10 cellular contexts compared by ENCODE assay signal in genomic region chr12:26830358-26830757, GRCh38. TPM values are rescaled to one million over a fixed set of nuclear protein-coding genes. Genes with fewer than 3 reads are reported as not detected.
DNase-seq lines count a peak whose midpoint lies in the region; ATAC-seq and TF ChIP-seq lines count a peak whose summit lies in the region.
"Had no signal": no experiment of that assay in that cellular context is flagged by ENCODE, and none has a peak within 500 bp of the region (broad histone marks: within the 10 kb centered on the region; RNA-seq: fewer than 3 reads in every experiment).

No MANE protein-coding gene starts in this region.

- H3K27ac Mint-ChIP-seq in CD4-positive, alpha-beta T cell, result peak overlapping the region; percentile 96
- H3K27ac Mint-ChIP-seq in IgD-negative memory B cell, result peak overlapping the region in 2 of 3 donors; percentile 84 to 93
- H3K27ac Mint-ChIP-seq in activated naive CD8-positive, alpha-beta T cell treated with anti-CD3 and anti-CD28 coated beads, Interleukin-2, amount 50 U/mL, for 24 hours, result no peak overlapping the region
- H3K27ac Mint-ChIP-seq in mesothelial cell of epicardium, result no peak overlapping the region
- H3K27ac Mint-ChIP-seq: nephron progenitor cell had no signal

- intact Hi-C loops in CD4-positive, alpha-beta T cell (cut with DNase I, micrococcal nuclease), result loop anchor here in 1 of 2 experiments (5.0 to 10.0 kb wide), 3 partner anchors 417 to 716 kb away; partner anchors contain the start of gene PPFIBP1

- H3K27me3 Mint-ChIP-seq in CD4-positive, alpha-beta T cell, result no peaks in the 10 kb centered on the region
- no peaks in the 10 kb centered on the region for H3K27me3 Mint-ChIP-seq in IgD-negative memory B cell
- no peaks in the 10 kb centered on the region for H3K27me3 Mint-ChIP-seq in activated naive CD8-positive, alpha-beta T cell treated with anti-CD3 and anti-CD28 coated beads, Interleukin-2, amount 50 U/mL, for 24 hours
- no peaks in the 10 kb centered on the region for H3K27me3 Mint-ChIP-seq in mesothelial cell of epicardium (ENCODE audit: low read depth)

- POLR2A ChIA-PET in CD4-positive, alpha-beta T cell (lab: Charles Lee), result interaction anchor here (1.1 to 4.7 kb wide), 3 partner anchors 55 to 191 kb away, joined by 3 to 52 read pairs (median 39); partner anchors contain the start of genes MED21 and TM7SF3

- TF ChIP-seq CTCF in CD4-positive, alpha-beta T cell (IDR thresholded peaks at IDR 0.05), result no peak
- TF ChIP-seq CTCF in mesothelial cell of epicardium (IDR thresholded peaks at IDR 0.05; ENCODE audit: unreplicated experiment), result no peak

- H3K27ac ChIP-seq in CD4-positive, alpha-beta T cell (ENCODE audit: low read depth, low read length), result no peak overlapping the region
- H3K27ac ChIP-seq in substantia nigra (ENCODE audit: low read depth, low read length, poor library complexity, severe bottlenecking), result no peak overlapping the region

- H3K9me3 Mint-ChIP-seq in CD4-positive, alpha-beta T cell, result no peaks in the 10 kb centered on the region
- H3K9me3 Mint-ChIP-seq in IgD-negative memory B cell, result no peaks in the 10 kb centered on the region
- H3K9me3 Mint-ChIP-seq in activated naive CD8-positive, alpha-beta T cell treated with anti-CD3 and anti-CD28 coated beads, Interleukin-2, amount 50 U/mL, for 24 hours, result no peaks in the 10 kb centered on the region
- no peaks in the 10 kb centered on the region for H3K9me3 Mint-ChIP-seq in mesothelial cell of epicardium
- H3K9me3 Mint-ChIP-seq: nephron progenitor cell had no signal

- peaks cover 71% of the 10 kb centered on the region for H3K4me1 Mint-ChIP-seq in CD4-positive, alpha-beta T cell (ENCODE audit: low read depth)
- peaks cover 47 to 64% (median 55%) of the 10 kb centered on the region in 3 donors for H3K4me1 Mint-ChIP-seq in IgD-negative memory B cell
- peaks cover 64% of the 10 kb centered on the region for H3K4me1 Mint-ChIP-seq in activated naive CD8-positive, alpha-beta T cell treated with anti-CD3 and anti-CD28 coated beads, Interleukin-2, amount 50 U/mL, for 24 hours
- peaks cover 43% of the 10 kb centered on the region for H3K4me1 Mint-ChIP-seq in mesothelial cell of epicardium

- no peaks in the 10 kb centered on the region for H3K27me3 ChIP-seq in CD4-positive, alpha-beta T cell (ENCODE audit: control insufficient read depth, insufficient read depth, low read length)

- no peak for ATAC-seq in CD4-positive, alpha-beta T cell (ENCODE audit: poor library complexity)
- ATAC-seq in activated naive CD8-positive, alpha-beta T cell treated with anti-CD3 and anti-CD28 coated beads, Interleukin-2, amount 50 U/mL, for 24 hours, result no peak
- ATAC-seq in GM21515 (IDR thresholded peaks at IDR 0.05; ENCODE audit: unreplicated experiment), result no peak

- no peaks in the 10 kb centered on the region for H3K9me3 ChIP-seq in CD4-positive, alpha-beta T cell (ENCODE audit: control insufficient read depth, low read length)

- H3K4me3 Mint-ChIP-seq in CD4-positive, alpha-beta T cell, result peak overlapping the region; percentile 81
- H3K4me3 Mint-ChIP-seq in IgD-negative memory B cell (peak overlapping the region; percentile 73 to 98 (median 83)), mesothelial cell of epicardium (peak overlapping the region; percentile 66)
- H3K4me3 Mint-ChIP-seq in activated naive CD8-positive, alpha-beta T cell treated with anti-CD3 and anti-CD28 coated beads, Interleukin-2, amount 50 U/mL, for 24 hours, result peak overlapping the region; percentile 82

- CTCF ChIA-PET in CD4-positive, alpha-beta T cell (lab: Charles Lee), result interaction anchor here (0.6 to 1.5 kb wide), 2 partner anchors 55 to 123 kb away, joined by 3 to 4 read pairs; no protein-coding TSS in a partner anchor

- peaks cover 9% of the 10 kb centered on the region for H3K36me3 Mint-ChIP-seq in CD4-positive, alpha-beta T cell (ENCODE audit: low read depth)
- H3K36me3 Mint-ChIP-seq in IgD-negative memory B cell, result no peaks in the 10 kb centered on the region
- peaks cover 24% of the 10 kb centered on the region for H3K36me3 Mint-ChIP-seq in activated naive CD8-positive, alpha-beta T cell treated with anti-CD3 and anti-CD28 coated beads, Interleukin-2, amount 50 U/mL, for 24 hours (ENCODE audit: low read depth)
- H3K36me3 Mint-ChIP-seq in mesothelial cell of epicardium, result peaks cover under 1% of the 10 kb centered on the region

- DNase-seq in CD4-positive, alpha-beta T cell, result no peak
- DNase-seq in activated naive CD8-positive, alpha-beta T cell treated with anti-CD3 and anti-CD28 coated beads, Interleukin-2, amount 50 U/mL, for 24 hours, result no peak
- DNase-seq in mesothelial cell of epicardium (ENCODE audit: low spot score in 2 of 2, unreplicated experiment in 2 of 2) (no peak), substantia nigra (lab: John Stamatoyannopoulos, UW) (no peak), ecto neural progenitor cell (ENCODE audit: low spot score) (no peak)
- no peak for DNase-seq in central memory CD4-positive, alpha-beta T cell
- DNase-seq: NCI-H187, nephron progenitor cell had no signal

RNA-seq across cellular contexts. Expression of gene ITPR2, which starts 2.6 kb away (rescaled TPM):
- 10 to 100 TPM; 28.8 to 29.9 TPM for total RNA-seq in CD4-positive, alpha-beta T cell
- 27.5 TPM for polyA plus RNA-seq in IgD-negative memory B cell
- 54.3 to 63.9 TPM (median 62.3 TPM) in 3 replicates for total RNA-seq in mesothelial cell of epicardium

Comparison
In these comparisons a context has a peak if more than half of its experiments do, and no peak if none do; other contexts are left out.
1. H3K27ac Mint-ChIP-seq: peak in CD4-positive, alpha-beta T cell (single experiment) and IgD-negative memory B cell (2 of 3); none in activated naive CD8-positive, alpha-beta T cell treated with anti-CD3 and anti-CD28 coated beads, Interleukin-2, amount 50 U/mL, for 24 hours (single experiment) and mesothelial cell of epicardium (single experiment).
2. Peak in every context shown above with its lines, with median percentiles within 50 percentile points of each other: H3K4me3 Mint-ChIP-seq.